1 cellular context compared by ENCODE assay signal in genomic region chr11:61870429-61871039, GRCh38.
TF ChIP-seq lines count a peak whose summit lies in the region.

No MANE protein-coding gene starts in this region.

TF ChIP-seq in K562, 482 proteins besides CTCF, POLR2A, EP300 and RAD21 (continues in another document):
- TF ChIP-seq TSC22D4 (tag; IDR thresholded peaks at IDR 0.05) (no peak), THRAP3 (IDR thresholded peaks at IDR 0.05; ENCODE audit: borderline replicate concordance) (no peak), ZNF561 (CRISPR knock-in tag; conservative IDR thresholded peaks at IDR 0.05) (no peak), SLC30A9 (CRISPR knock-in tag; IDR thresholded peaks at IDR 0.05) (no peak), ADNP (tag; IDR thresholded peaks at IDR 0.05) (no peak), FOSL1 (tag; conservative IDR thresholded peaks at IDR 0.05) (no peak), ZNF232 (CRISPR knock-in tag; IDR thresholded peaks at IDR 0.05) (no peak), ZNF75A (CRISPR knock-in tag; IDR thresholded peaks at IDR 0.05) (no peak), PRDM10 (IDR thresholded peaks at IDR 0.05; ENCODE audit: partially characterized antibody) (no peak), PCBP1 (IDR thresholded peaks at IDR 0.05; ENCODE audit: low read depth, low read length, poor library complexity, severe bottlenecking) (no peak), CHD2 (IDR thresholded peaks at IDR 0.05; ENCODE audit: low read depth, low read length) (no peak), ZFX (CRISPR knock-in tag; IDR thresholded peaks at IDR 0.05) (peak; percentile 51; the same call in 1 of the 2 replicates), ARHGAP35 (IDR thresholded peaks at IDR 0.05; ENCODE audit: partially characterized antibody) (no peak), PPARD (CRISPR knock-in tag; IDR thresholded peaks at IDR 0.05) (no peak), NFIX (CRISPR knock-in tag; IDR thresholded peaks at IDR 0.05; ENCODE audit: low read depth) (no peak), ZNF324 (CRISPR knock-in tag; IDR thresholded peaks at IDR 0.05) (no peak), ZNF197 (CRISPR knock-in tag; IDR thresholded peaks at IDR 0.05; ENCODE audit: low read depth) (no peak), POLR3A (IDR thresholded peaks at IDR 0.05; ENCODE audit: borderline replicate concordance, extremely low read depth, insufficient read depth, insufficient read length) (no peak), CEBPZ (IDR thresholded peaks at IDR 0.05; ENCODE audit: borderline replicate concordance, low read depth, low read length) (no peak), HOXB6 (CRISPR knock-in tag; IDR thresholded peaks at IDR 0.05; ENCODE audit: borderline replicate concordance) (no peak), GTF2E2 (tag; IDR thresholded peaks at IDR 0.05) (0 out of 2 replicates have a peak, but pooled peaks have one; percentile 25), ETV1 (tag; conservative IDR thresholded peaks at IDR 0.05; ENCODE audit: low read depth) (no peak), ZNF717 (CRISPR knock-in tag; IDR thresholded peaks at IDR 0.05) (no peak), OTX1 (CRISPR knock-in tag; IDR thresholded peaks at IDR 0.05) (no peak), NRF1 (conservative IDR thresholded peaks at IDR 0.05 in 1 of 2, IDR thresholded peaks at IDR 0.05 in 1 of 2) (no peak), MEF2D (tag; conservative IDR thresholded peaks at IDR 0.05; ENCODE audit: low read depth) (no peak), ZBTB11 (CRISPR knock-in tag; IDR thresholded peaks at IDR 0.05) (peak in 1 of 3 experiments; percentile 16; a peak in 1 of 6 replicates), FOXP1 (CRISPR knock-in tag; IDR thresholded peaks at IDR 0.05) (no peak), CBX2 (IDR thresholded peaks at IDR 0.05; ENCODE audit: insufficient read depth, low read length, poor library complexity, severe bottlenecking) (no peak), TFAM (CRISPR knock-in tag; conservative IDR thresholded peaks at IDR 0.05) (no peak), ZNF274 (IDR thresholded peaks at IDR 0.05; ENCODE audit: borderline replicate concordance, low read depth, low read length) (no peak), COPS2 (conservative IDR thresholded peaks at IDR 0.05) (no peak), MEIS2 (IDR thresholded peaks at IDR 0.05; ENCODE audit: partially characterized antibody) (no peak), NFE2L1 (tag; IDR thresholded peaks at IDR 0.05; ENCODE audit: borderline replicate concordance, low read depth) (no peak), ATF4 (CRISPR knock-in tag; IDR thresholded peaks at IDR 0.05) (no peak)
- TF ChIP-seq, protein P1, sequence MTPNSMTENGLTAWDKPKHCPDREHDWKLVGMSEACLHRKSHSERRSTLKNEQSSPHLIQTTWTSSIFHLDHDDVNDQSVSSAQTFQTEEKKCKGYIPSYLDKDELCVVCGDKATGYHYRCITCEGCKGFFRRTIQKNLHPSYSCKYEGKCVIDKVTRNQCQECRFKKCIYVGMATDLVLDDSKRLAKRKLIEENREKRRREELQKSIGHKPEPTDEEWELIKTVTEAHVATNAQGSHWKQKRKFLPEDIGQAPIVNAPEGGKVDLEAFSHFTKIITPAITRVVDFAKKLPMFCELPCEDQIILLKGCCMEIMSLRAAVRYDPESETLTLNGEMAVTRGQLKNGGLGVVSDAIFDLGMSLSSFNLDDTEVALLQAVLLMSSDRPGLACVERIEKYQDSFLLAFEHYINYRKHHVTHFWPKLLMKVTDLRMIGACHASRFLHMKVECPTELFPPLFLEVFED (CRISPR knock-in tag; conservative IDR thresholded peaks at IDR 0.05) = no peak
- TF ChIP-seq, protein P2, sequence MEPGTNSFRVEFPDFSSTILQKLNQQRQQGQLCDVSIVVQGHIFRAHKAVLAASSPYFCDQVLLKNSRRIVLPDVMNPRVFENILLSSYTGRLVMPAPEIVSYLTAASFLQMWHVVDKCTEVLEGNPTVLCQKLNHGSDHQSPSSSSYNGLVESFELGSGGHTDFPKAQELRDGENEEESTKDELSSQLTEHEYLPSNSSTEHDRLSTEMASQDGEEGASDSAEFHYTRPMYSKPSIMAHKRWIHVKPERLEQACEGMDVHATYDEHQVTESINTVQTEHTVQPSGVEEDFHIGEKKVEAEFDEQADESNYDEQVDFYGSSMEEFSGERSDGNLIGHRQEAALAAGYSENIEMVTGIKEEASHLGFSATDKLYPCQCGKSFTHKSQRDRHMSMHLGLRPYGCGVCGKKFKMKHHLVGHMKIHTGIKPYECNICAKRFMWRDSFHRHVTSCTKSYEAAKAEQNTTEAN (CRISPR knock-in tag; IDR thresholded peaks at IDR 0.05) = no peak
- TF ChIP-seq, protein P3, sequence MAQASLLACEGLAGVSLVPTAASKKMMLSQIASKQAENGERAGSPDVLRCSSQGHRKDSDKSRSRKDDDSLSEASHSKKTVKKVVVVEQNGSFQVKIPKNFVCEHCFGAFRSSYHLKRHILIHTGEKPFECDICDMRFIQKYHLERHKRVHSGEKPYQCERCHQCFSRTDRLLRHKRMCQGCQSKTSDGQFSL (CRISPR knock-in tag; IDR thresholded peaks at IDR 0.05) = no peak
- TF ChIP-seq, protein P3 (tag; IDR thresholded peaks at IDR 0.05) = 0 out of 4 replicates have a peak, but pooled peaks of 1 of the 2 experiments have one; percentile 6
- TF ChIP-seq, protein P4, sequence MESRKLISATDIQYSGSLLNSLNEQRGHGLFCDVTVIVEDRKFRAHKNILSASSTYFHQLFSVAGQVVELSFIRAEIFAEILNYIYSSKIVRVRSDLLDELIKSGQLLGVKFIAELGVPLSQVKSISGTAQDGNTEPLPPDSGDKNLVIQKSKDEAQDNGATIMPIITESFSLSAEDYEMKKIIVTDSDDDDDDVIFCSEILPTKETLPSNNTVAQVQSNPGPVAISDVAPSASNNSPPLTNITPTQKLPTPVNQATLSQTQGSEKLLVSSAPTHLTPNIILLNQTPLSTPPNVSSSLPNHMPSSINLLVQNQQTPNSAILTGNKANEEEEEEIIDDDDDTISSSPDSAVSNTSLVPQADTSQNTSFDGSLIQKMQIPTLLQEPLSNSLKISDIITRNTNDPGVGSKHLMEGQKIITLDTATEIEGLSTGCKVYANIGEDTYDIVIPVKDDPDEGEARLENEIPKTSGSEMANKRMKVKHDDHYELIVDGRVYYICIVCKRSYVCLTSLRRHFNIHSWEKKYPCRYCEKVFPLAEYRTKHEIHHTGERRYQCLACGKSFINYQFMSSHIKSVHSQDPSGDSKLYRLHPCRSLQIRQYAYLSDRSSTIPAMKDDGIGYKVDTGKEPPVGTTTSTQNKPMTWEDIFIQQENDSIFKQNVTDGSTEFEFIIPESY (CRISPR knock-in tag; IDR thresholded peaks at IDR 0.05) = no peak
- TF ChIP-seq, protein P5, sequence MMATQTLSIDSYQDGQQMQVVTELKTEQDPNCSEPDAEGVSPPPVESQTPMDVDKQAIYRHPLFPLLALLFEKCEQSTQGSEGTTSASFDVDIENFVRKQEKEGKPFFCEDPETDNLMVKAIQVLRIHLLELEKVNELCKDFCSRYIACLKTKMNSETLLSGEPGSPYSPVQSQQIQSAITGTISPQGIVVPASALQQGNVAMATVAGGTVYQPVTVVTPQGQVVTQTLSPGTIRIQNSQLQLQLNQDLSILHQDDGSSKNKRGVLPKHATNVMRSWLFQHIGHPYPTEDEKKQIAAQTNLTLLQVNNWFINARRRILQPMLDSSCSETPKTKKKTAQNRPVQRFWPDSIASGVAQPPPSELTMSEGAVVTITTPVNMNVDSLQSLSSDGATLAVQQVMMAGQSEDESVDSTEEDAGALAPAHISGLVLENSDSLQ (IDR thresholded peaks at IDR 0.05) = peak; percentile 60
- TF ChIP-seq, protein P6, sequence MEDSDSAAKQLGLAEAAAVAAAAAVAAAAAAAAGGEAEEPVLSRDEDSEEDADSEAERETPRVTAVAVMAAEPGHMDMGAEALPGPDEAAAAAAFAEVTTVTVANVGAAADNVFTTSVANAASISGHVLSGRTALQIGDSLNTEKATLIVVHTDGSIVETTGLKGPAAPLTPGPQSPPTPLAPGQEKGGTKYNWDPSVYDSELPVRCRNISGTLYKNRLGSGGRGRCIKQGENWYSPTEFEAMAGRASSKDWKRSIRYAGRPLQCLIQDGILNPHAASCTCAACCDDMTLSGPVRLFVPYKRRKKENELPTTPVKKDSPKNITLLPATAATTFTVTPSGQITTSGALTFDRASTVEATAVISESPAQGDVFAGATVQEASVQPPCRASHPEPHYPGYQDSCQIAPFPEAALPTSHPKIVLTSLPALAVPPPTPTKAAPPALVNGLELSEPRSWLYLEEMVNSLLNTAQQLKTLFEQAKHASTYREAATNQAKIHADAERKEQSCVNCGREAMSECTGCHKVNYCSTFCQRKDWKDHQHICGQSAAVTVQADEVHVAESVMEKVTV (CRISPR knock-in tag; IDR thresholded peaks at IDR 0.05) = no peak
